ENCODE assay signal across 7 cellular contexts in the genomic region with DNA sequence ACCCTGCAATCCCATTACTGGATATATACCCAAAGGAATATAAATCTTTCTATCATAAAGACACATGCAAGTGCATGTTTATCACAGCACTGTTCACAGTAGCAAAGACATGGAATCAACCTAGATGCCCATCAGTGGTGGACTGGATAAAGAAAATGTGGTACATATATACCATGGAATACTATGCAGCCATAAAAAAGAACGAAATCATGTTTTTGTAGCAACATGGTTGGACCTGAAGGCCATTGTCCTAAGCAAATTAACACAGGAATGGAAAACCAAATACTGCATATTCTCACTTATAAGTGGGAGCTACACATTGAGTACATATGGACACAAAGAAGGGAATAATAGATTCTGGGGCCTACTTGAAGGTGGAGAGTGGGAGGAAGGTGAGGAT. TPM values are rescaled to one million over a fixed set of nuclear protein-coding genes. Genes with fewer than 3 reads are reported as not detected.
"Had no signal": no experiment of that assay in that cellular context is flagged by ENCODE, and none has a peak within 500 bp of the region (broad histone marks: within the 10 kb centered on the region; RNA-seq: fewer than 3 reads in every experiment).

No MANE protein-coding gene starts in this region.

RNA-seq across cellular contexts. Expression of a gene that starts 30.6 kb away (rescaled TPM):
- total RNA-seq: GM23248, GM23338, H1, H4, H7, H9, HFFc6 had no signal
- polyA plus RNA-seq: GM23248, GM23338, H1 had no signal
